In the genomic region with DNA sequence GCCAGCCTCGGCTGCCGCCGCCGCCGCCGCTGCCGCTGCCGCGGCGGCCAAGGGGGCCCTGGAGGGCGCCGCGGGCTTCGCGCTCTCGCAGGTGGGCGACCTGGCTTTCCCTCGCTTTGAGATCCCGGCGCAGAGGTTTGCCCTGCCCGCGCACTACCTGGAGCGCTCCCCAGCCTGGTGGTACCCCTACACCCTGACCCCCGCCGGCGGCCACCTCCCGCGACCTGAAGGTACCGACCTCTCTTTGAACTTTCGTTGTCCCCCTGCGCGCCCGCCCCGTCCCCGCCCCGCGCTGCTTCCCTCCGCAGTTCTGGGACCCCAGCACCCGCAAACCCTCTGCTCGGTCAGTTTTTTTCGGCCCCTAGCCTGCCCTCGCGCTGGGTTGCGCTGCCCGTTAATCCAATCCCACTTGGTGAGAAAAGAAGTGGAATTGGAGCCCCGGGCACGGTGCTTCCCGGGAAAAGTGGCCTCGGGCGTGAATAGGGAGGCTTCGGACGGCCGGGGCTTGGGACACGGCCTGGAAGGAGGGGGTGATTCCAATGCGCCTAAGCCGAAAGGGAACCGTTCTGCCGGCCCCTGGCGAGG, we compare ENCODE assay signal across 2 cellular contexts.
TF ChIP-seq lines count a peak whose summit lies in the region.

No MANE protein-coding gene starts in this region.

TF ChIP-seq in GM23338, 12 proteins besides CTCF, POLR2A, EP300 and RAD21:
- no peak for TF ChIP-seq NANOG (IDR thresholded peaks at IDR 0.05; ENCODE audit: borderline replicate concordance)
- TF ChIP-seq, protein P1, sequence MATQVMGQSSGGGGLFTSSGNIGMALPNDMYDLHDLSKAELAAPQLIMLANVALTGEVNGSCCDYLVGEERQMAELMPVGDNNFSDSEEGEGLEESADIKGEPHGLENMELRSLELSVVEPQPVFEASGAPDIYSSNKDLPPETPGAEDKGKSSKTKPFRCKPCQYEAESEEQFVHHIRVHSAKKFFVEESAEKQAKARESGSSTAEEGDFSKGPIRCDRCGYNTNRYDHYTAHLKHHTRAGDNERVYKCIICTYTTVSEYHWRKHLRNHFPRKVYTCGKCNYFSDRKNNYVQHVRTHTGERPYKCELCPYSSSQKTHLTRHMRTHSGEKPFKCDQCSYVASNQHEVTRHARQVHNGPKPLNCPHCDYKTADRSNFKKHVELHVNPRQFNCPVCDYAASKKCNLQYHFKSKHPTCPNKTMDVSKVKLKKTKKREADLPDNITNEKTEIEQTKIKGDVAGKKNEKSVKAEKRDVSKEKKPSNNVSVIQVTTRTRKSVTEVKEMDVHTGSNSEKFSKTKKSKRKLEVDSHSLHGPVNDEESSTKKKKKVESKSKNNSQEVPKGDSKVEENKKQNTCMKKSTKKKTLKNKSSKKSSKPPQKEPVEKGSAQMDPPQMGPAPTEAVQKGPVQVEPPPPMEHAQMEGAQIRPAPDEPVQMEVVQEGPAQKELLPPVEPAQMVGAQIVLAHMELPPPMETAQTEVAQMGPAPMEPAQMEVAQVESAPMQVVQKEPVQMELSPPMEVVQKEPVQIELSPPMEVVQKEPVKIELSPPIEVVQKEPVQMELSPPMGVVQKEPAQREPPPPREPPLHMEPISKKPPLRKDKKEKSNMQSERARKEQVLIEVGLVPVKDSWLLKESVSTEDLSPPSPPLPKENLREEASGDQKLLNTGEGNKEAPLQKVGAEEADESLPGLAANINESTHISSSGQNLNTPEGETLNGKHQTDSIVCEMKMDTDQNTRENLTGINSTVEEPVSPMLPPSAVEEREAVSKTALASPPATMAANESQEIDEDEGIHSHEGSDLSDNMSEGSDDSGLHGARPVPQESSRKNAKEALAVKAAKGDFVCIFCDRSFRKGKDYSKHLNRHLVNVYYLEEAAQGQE (IDR thresholded peaks at IDR 0.05; ENCODE audit: unreplicated experiment): no peak
- peak; percentile 87 for TF ChIP-seq EZH2phosphoT487 (IDR thresholded peaks at IDR 0.05; ENCODE audit: unreplicated experiment)
- TF ChIP-seq EZH2 (IDR thresholded peaks at IDR 0.05; ENCODE audit: low read depth, unreplicated experiment): peak; percentile 95
TF ChIP-seq in GM23338: peak in this region for 2.

TF ChIP-seq in K562, 482 proteins besides CTCF, POLR2A, EP300 and RAD21:
- no peak for TF ChIP-seq BACH1 (tag; IDR thresholded peaks at IDR 0.05)
- no peak for TF ChIP-seq CBX1 (IDR thresholded peaks at IDR 0.05; ENCODE audit: low read depth)
- TF ChIP-seq, protein P2, sequence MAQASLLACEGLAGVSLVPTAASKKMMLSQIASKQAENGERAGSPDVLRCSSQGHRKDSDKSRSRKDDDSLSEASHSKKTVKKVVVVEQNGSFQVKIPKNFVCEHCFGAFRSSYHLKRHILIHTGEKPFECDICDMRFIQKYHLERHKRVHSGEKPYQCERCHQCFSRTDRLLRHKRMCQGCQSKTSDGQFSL (CRISPR knock-in tag; IDR thresholded peaks at IDR 0.05): no peak
- TF ChIP-seq, protein P2 (tag; IDR thresholded peaks at IDR 0.05): peak in 1 of 2 experiments; percentile 15; a peak in 1 of 4 replicates
- no peak for TF ChIP-seq RBM39 (optimal IDR thresholded peaks at IDR 0.05; ENCODE audit: low read depth, low read length)
- TF ChIP-seq NCOA6 (IDR thresholded peaks at IDR 0.05): no peak
- TF ChIP-seq, protein P3, sequence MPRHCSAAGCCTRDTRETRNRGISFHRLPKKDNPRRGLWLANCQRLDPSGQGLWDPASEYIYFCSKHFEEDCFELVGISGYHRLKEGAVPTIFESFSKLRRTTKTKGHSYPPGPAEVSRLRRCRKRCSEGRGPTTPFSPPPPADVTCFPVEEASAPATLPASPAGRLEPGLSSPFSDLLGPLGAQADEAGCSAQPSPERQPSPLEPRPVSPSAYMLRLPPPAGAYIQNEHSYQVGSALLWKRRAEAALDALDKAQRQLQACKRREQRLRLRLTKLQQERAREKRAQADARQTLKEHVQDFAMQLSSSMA (CRISPR knock-in tag; IDR thresholded peaks at IDR 0.05): no peak
- no peak for TF ChIP-seq RBM25 (IDR thresholded peaks at IDR 0.05; ENCODE audit: low read depth, low read length, severe bottlenecking)
- TF ChIP-seq, protein P4, sequence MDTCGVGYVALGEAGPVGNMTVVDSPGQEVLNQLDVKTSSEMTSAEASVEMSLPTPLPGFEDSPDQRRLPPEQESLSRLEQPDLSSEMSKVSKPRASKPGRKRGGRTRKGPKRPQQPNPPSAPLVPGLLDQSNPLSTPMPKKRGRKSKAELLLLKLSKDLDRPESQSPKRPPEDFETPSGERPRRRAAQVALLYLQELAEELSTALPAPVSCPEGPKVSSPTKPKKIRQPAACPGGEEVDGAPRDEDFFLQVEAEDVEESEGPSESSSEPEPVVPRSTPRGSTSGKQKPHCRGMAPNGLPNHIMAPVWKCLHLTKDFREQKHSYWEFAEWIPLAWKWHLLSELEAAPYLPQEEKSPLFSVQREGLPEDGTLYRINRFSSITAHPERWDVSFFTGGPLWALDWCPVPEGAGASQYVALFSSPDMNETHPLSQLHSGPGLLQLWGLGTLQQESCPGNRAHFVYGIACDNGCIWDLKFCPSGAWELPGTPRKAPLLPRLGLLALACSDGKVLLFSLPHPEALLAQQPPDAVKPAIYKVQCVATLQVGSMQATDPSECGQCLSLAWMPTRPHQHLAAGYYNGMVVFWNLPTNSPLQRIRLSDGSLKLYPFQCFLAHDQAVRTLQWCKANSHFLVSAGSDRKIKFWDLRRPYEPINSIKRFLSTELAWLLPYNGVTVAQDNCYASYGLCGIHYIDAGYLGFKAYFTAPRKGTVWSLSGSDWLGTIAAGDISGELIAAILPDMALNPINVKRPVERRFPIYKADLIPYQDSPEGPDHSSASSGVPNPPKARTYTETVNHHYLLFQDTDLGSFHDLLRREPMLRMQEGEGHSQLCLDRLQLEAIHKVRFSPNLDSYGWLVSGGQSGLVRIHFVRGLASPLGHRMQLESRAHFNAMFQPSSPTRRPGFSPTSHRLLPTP (IDR thresholded peaks at IDR 0.05; ENCODE audit: borderline replicate concordance, extremely low read depth, insufficient read length): no peak
- no peak for TF ChIP-seq MTF1 (CRISPR knock-in tag; IDR thresholded peaks at IDR 0.05; ENCODE audit: borderline replicate concordance)
- TF ChIP-seq, protein P5, sequence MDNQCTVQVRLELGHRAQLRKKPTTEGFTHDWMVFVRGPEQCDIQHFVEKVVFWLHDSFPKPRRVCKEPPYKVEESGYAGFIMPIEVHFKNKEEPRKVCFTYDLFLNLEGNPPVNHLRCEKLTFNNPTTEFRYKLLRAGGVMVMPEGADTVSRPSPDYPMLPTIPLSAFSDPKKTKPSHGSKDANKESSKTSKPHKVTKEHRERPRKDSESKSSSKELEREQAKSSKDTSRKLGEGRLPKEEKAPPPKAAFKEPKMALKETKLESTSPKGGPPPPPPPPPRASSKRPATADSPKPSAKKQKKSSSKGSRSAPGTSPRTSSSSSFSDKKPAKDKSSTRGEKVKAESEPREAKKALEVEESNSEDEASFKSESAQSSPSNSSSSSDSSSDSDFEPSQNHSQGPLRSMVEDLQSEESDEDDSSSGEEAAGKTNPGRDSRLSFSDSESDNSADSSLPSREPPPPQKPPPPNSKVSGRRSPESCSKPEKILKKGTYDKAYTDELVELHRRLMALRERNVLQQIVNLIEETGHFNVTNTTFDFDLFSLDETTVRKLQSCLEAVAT (IDR thresholded peaks at IDR 0.05): no peak; a peak in 1 of 4 replicates
- TF ChIP-seq MXI1 (IDR thresholded peaks at IDR 0.05; ENCODE audit: low read depth, low read length): no peak
- no peak for TF ChIP-seq ZNF785 (CRISPR knock-in tag; IDR thresholded peaks at IDR 0.05)
- TF ChIP-seq, protein P6, sequence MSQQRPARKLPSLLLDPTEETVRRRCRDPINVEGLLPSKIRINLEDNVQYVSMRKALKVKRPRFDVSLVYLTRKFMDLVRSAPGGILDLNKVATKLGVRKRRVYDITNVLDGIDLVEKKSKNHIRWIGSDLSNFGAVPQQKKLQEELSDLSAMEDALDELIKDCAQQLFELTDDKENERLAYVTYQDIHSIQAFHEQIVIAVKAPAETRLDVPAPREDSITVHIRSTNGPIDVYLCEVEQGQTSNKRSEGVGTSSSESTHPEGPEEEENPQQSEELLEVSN (IDR thresholded peaks at IDR 0.05; ENCODE audit: borderline replicate concordance in 1 of 2, extremely low read depth in 1 of 2, insufficient read depth in 1 of 2, insufficient read length in 1 of 2, low read depth in 1 of 2, low read length in 1 of 2, poor library complexity in 1 of 2, severe bottlenecking in 1 of 2): peak in 1 of 2 experiments; percentile 50
- no peak for TF ChIP-seq ELF2 (CRISPR knock-in tag; IDR thresholded peaks at IDR 0.05)
- TF ChIP-seq, protein P7, sequence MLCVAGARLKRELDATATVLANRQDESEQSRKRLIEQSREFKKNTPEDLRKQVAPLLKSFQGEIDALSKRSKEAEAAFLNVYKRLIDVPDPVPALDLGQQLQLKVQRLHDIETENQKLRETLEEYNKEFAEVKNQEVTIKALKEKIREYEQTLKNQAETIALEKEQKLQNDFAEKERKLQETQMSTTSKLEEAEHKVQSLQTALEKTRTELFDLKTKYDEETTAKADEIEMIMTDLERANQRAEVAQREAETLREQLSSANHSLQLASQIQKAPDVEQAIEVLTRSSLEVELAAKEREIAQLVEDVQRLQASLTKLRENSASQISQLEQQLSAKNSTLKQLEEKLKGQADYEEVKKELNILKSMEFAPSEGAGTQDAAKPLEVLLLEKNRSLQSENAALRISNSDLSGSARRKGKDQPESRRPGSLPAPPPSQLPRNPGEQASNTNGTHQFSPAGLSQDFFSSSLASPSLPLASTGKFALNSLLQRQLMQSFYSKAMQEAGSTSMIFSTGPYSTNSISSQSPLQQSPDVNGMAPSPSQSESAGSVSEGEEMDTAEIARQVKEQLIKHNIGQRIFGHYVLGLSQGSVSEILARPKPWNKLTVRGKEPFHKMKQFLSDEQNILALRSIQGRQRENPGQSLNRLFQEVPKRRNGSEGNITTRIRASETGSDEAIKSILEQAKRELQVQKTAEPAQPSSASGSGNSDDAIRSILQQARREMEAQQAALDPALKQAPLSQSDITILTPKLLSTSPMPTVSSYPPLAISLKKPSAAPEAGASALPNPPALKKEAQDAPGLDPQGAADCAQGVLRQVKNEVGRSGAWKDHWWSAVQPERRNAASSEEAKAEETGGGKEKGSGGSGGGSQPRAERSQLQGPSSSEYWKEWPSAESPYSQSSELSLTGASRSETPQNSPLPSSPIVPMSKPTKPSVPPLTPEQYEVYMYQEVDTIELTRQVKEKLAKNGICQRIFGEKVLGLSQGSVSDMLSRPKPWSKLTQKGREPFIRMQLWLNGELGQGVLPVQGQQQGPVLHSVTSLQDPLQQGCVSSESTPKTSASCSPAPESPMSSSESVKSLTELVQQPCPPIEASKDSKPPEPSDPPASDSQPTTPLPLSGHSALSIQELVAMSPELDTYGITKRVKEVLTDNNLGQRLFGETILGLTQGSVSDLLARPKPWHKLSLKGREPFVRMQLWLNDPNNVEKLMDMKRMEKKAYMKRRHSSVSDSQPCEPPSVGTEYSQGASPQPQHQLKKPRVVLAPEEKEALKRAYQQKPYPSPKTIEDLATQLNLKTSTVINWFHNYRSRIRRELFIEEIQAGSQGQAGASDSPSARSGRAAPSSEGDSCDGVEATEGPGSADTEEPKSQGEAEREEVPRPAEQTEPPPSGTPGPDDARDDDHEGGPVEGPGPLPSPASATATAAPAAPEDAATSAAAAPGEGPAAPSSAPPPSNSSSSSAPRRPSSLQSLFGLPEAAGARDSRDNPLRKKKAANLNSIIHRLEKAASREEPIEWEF (CRISPR knock-in tag; IDR thresholded peaks at IDR 0.05): no peak
- TF ChIP-seq TAF1 (IDR thresholded peaks at IDR 0.05; ENCODE audit: control insufficient read depth, extremely low read depth, insufficient read depth, low read length, severe bottlenecking): peak; percentile 24
- TF ChIP-seq KAT7 (CRISPR knock-in tag; IDR thresholded peaks at IDR 0.05; ENCODE audit: borderline replicate concordance): 0 out of 2 replicates have a peak, but pooled peaks have one; percentile 8
- TF ChIP-seq, protein P8, sequence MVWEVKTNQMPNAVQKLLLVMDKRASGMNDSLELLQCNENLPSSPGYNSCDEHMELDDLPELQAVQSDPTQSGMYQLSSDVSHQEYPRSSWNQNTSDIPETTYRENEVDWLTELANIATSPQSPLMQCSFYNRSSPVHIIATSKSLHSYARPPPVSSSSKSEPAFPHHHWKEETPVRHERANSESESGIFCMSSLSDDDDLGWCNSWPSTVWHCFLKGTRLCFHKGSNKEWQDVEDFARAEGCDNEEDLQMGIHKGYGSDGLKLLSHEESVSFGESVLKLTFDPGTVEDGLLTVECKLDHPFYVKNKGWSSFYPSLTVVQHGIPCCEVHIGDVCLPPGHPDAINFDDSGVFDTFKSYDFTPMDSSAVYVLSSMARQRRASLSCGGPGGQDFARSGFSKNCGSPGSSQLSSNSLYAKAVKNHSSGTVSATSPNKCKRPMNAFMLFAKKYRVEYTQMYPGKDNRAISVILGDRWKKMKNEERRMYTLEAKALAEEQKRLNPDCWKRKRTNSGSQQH (CRISPR knock-in tag; IDR thresholded peaks at IDR 0.05): no peak
- TF ChIP-seq CSDE1 (IDR thresholded peaks at IDR 0.05): no peak
- TF ChIP-seq, protein P9, sequence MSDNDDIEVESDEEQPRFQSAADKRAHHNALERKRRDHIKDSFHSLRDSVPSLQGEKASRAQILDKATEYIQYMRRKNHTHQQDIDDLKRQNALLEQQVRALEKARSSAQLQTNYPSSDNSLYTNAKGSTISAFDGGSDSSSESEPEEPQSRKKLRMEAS (CRISPR knock-in tag; IDR thresholded peaks at IDR 0.05): no peak
- no peak for TF ChIP-seq EZH2 (IDR thresholded peaks at IDR 0.05; ENCODE audit: borderline replicate concordance, low read depth, low read length)
